ENCODE assay signal across 8 cellular contexts in genomic region chr10:62048919-62049636, GRCh38.
A peak's percentile ranks its signal among the peaks of the same experiment; 100 is the strongest.
DNase-seq lines count a peak whose midpoint lies in the region; ATAC-seq and TF ChIP-seq lines count a peak whose summit lies in the region.

No MANE protein-coding gene starts in this region.

- H3K4me1 Mint-ChIP-seq in endothelial cell (ENCODE audit: unreplicated experiment): peaks cover 20% of the 10 kb centered on the region

- peak; percentile 95 for DNase-seq in GM04504 (ENCODE audit: low read depth)
- DNase-seq in NCI-H460 (ENCODE audit: extremely low read depth, low read depth): peak; percentile 83
- DNase-seq in activated T-cell treated with anti-CD3 and anti-CD28 coated beads for 24 hours (ENCODE audit: low read depth): peak; percentile 74
- peak; percentile 25 for DNase-seq in endothelial cell (ENCODE audit: low spot score)
- DNase-seq in midbrain (lab: John Stamatoyannopoulos, UW): peak; percentile 91
- peak; percentile 39 for DNase-seq in stimulated activated CD8-positive, alpha-beta memory T cell treated with anti-CD3 and anti-CD28 coated beads, Interleukin-15, amount 100 ng/mL, for 24 hours (ENCODE audit: low read depth)

- no peak for TF ChIP-seq CTCF in endothelial cell (IDR thresholded peaks at IDR 0.05; ENCODE audit: unreplicated experiment)

- no peak overlapping the region for H3K4me3 Mint-ChIP-seq in endothelial cell (ENCODE audit: unreplicated experiment)

- ATAC-seq in HG03135 (IDR thresholded peaks at IDR 0.05; ENCODE audit: unreplicated experiment) (no peak), HG03108 (IDR thresholded peaks at IDR 0.05; ENCODE audit: unreplicated experiment) (no peak)

- H3K9me3 Mint-ChIP-seq in endothelial cell (ENCODE audit: unreplicated experiment): no peaks in the 10 kb centered on the region

- H3K27me3 Mint-ChIP-seq in endothelial cell (ENCODE audit: unreplicated experiment): no peaks in the 10 kb centered on the region

- H3K36me3 Mint-ChIP-seq in endothelial cell (ENCODE audit: low read depth, unreplicated experiment): no peaks in the 10 kb centered on the region

- peak overlapping the region; percentile 3 for H3K27ac Mint-ChIP-seq in endothelial cell (ENCODE audit: unreplicated experiment)

Comparison
In these comparisons a context has a peak if more than half of its experiments do, and no peak if none do; other contexts are left out.
1. DNase-seq: peak in every context shown above with its lines; median percentile 95 in GM04504; 91 in midbrain; 83 in NCI-H460; 74 in activated T-cell treated with anti-CD3 and anti-CD28 coated beads for 24 hours; 39 in stimulated activated CD8-positive, alpha-beta memory T cell treated with anti-CD3 and anti-CD28 coated beads, Interleukin-15, amount 100 ng/mL, for 24 hours; 25 in endothelial cell.